In genomic region chr15:69972436-69972835, GRCh38 we compare ENCODE assay signal across 30 cellular contexts.
"Had no signal": no experiment of that assay in that cellular context is flagged by ENCODE, and none has a peak within 500 bp of the region (broad histone marks: within the 10 kb centered on the region; RNA-seq: fewer than 3 reads in every experiment).

No MANE protein-coding gene starts in this region.

- H3K4me3 ChIP-seq: ascending aorta, breast epithelium had no signal

- H3K27ac Mint-ChIP-seq: activated CD4-positive, alpha-beta memory T cell treated with anti-CD3 and anti-CD28 coated beads, Interleukin-2, amount 10 ng/mL, durations not matched to agents 7 days and 5 days; activated CD4-positive, alpha-beta T cell treated with anti-CD3 and anti-CD28 coated beads for 36 hours; activated CD4-positive, alpha-beta T cell treated with anti-CD3 and anti-CD28 coated beads, Interleukin-2, amount 10 ng/mL, durations not matched to agents 7 days and 5 days; activated CD8-positive, alpha-beta memory T cell treated with anti-CD3 and anti-CD28 coated beads, Interleukin-2, amount 10 ng/mL, durations not matched to agents 7 days and 5 days; activated CD8-positive, alpha-beta T cell treated with anti-CD3 and anti-CD28 coated beads, Interleukin-2, amount 10 ng/mL, durations not matched to agents 7 days and 5 days; activated naive CD4-positive, alpha-beta T cell treated with anti-CD3 and anti-CD28 coated beads, Interleukin-2, amount 10 ng/mL, durations not matched to agents 7 days and 5 days; activated naive CD4-positive, alpha-beta T cell treated with anti-CD3 and anti-CD28 coated beads, Interleukin-2, amount 50 U/mL, for 24 hours; activated naive CD8-positive, alpha-beta T cell; activated naive CD8-positive, alpha-beta T cell treated with anti-CD3 and anti-CD28 coated beads, Interleukin-2, amount 10 ng/mL, durations not matched to agents 7 days and 5 days; activated naive CD8-positive, alpha-beta T cell treated with anti-CD3 and anti-CD28 coated beads, Interleukin-2, amount 50 U/mL, for 24 hours; activated T-cell treated with anti-CD3 and anti-CD28 coated beads, Interleukin-2, amount 50 U/mL, for 24 hours; activated T-helper 2 cell treated with anti-CD3 and anti-CD28 coated beads, Interferon-gamma antibody, Interleukin-2, Interleukin-4, amounts not matched to agents 10 μg/mL and 5 μg/mL and 100 μg/mL, durations not matched to agents 14 hours and 24 hours and 36 hours; T-helper 1 cell treated with Interleukin-12 subunit alpha and Interleukin-12 subunit beta and Interleukin-4 antibody, amounts not matched to agents 30 μg/mL and 1 μg/mL, for 36 hours; T-helper 2 cell treated with Interferon-gamma antibody and Interleukin-4, amounts not matched to agents 5 μg/mL and 100 μg/mL, for 36 hours; WTC11 had no signal

- H3K9me3 Mint-ChIP-seq: activated CD4-positive, alpha-beta memory T cell treated with anti-CD3 and anti-CD28 coated beads, Interleukin-2, amount 10 ng/mL, durations not matched to agents 7 days and 5 days; activated CD4-positive, alpha-beta T cell treated with anti-CD3 and anti-CD28 coated beads, Interleukin-2, amount 10 ng/mL, durations not matched to agents 7 days and 5 days; activated naive CD4-positive, alpha-beta T cell treated with anti-CD3 and anti-CD28 coated beads, Interleukin-2, amount 10 ng/mL, durations not matched to agents 7 days and 5 days; activated naive CD4-positive, alpha-beta T cell treated with anti-CD3 and anti-CD28 coated beads, Interleukin-2, amount 50 U/mL, for 24 hours; activated naive CD8-positive, alpha-beta T cell treated with anti-CD3 and anti-CD28 coated beads, Interleukin-2, amount 50 U/mL, for 24 hours; activated T-cell treated with anti-CD3 and anti-CD28 coated beads, Interleukin-2, amount 50 U/mL, for 24 hours; activated T-helper 2 cell treated with anti-CD3 and anti-CD28 coated beads, Interferon-gamma antibody, Interleukin-2, Interleukin-4, amounts not matched to agents 10 μg/mL and 5 μg/mL and 100 μg/mL, durations not matched to agents 14 hours and 24 hours and 36 hours; central memory CD8-positive, alpha-beta T cell; T-helper 1 cell treated with Interleukin-12 subunit alpha and Interleukin-12 subunit beta and Interleukin-4 antibody, amounts not matched to agents 30 μg/mL and 1 μg/mL, for 36 hours; T-helper 2 cell treated with Interferon-gamma antibody and Interleukin-4, amounts not matched to agents 5 μg/mL and 100 μg/mL, for 36 hours; WTC11 had no signal

- H3K4me3 Mint-ChIP-seq: activated CD4-positive, alpha-beta memory T cell treated with anti-CD3 and anti-CD28 coated beads, Interleukin-2, amount 10 ng/mL, durations not matched to agents 7 days and 5 days; activated CD4-positive, alpha-beta T cell treated with anti-CD3 and anti-CD28 coated beads for 36 hours; activated CD4-positive, alpha-beta T cell treated with anti-CD3 and anti-CD28 coated beads, Interleukin-2, amount 10 ng/mL, durations not matched to agents 7 days and 5 days; activated CD8-positive, alpha-beta memory T cell treated with anti-CD3 and anti-CD28 coated beads, Interleukin-2, amount 10 ng/mL, durations not matched to agents 7 days and 5 days; activated CD8-positive, alpha-beta T cell treated with anti-CD3 and anti-CD28 coated beads, Interleukin-2, amount 10 ng/mL, durations not matched to agents 7 days and 5 days; activated naive CD4-positive, alpha-beta T cell treated with anti-CD3 and anti-CD28 coated beads, Interleukin-2, amount 10 ng/mL, durations not matched to agents 7 days and 5 days; activated naive CD4-positive, alpha-beta T cell treated with anti-CD3 and anti-CD28 coated beads, Interleukin-2, amount 50 U/mL, for 24 hours; activated naive CD8-positive, alpha-beta T cell; activated naive CD8-positive, alpha-beta T cell treated with anti-CD3 and anti-CD28 coated beads, Interleukin-2, amount 10 ng/mL, durations not matched to agents 7 days and 5 days; activated naive CD8-positive, alpha-beta T cell treated with anti-CD3 and anti-CD28 coated beads, Interleukin-2, amount 50 U/mL, for 24 hours; activated T-cell treated with anti-CD3 and anti-CD28 coated beads, Interleukin-2, amount 50 U/mL, for 24 hours; central memory CD8-positive, alpha-beta T cell; T-helper 1 cell treated with Interleukin-12 subunit alpha and Interleukin-12 subunit beta and Interleukin-4 antibody, amounts not matched to agents 30 μg/mL and 1 μg/mL, for 36 hours; T-helper 2 cell treated with Interferon-gamma antibody and Interleukin-4, amounts not matched to agents 5 μg/mL and 100 μg/mL, for 36 hours; WTC11 had no signal

- FAIRE-seq: TTC549 had no signal

- H3K4me1 ChIP-seq: ascending aorta, breast epithelium had no signal

- H3K9me3 ChIP-seq: ascending aorta, breast epithelium had no signal

- H3K36me3 Mint-ChIP-seq: activated CD8-positive, alpha-beta memory T cell treated with anti-CD3 and anti-CD28 coated beads, Interleukin-2, amount 10 ng/mL, durations not matched to agents 7 days and 5 days; activated naive CD4-positive, alpha-beta T cell treated with anti-CD3 and anti-CD28 coated beads, Interleukin-2, amount 10 ng/mL, durations not matched to agents 7 days and 5 days; activated naive CD4-positive, alpha-beta T cell treated with anti-CD3 and anti-CD28 coated beads, Interleukin-2, amount 50 U/mL, for 24 hours; activated naive CD8-positive, alpha-beta T cell; activated naive CD8-positive, alpha-beta T cell treated with anti-CD3 and anti-CD28 coated beads, Interleukin-2, amount 10 ng/mL, durations not matched to agents 7 days and 5 days; WTC11 had no signal

- H3K4me1 Mint-ChIP-seq: activated CD4-positive, alpha-beta memory T cell treated with anti-CD3 and anti-CD28 coated beads, Interleukin-2, amount 10 ng/mL, durations not matched to agents 7 days and 5 days; activated CD4-positive, alpha-beta T cell treated with anti-CD3 and anti-CD28 coated beads for 36 hours; activated CD4-positive, alpha-beta T cell treated with anti-CD3 and anti-CD28 coated beads, Interleukin-2, amount 10 ng/mL, durations not matched to agents 7 days and 5 days; activated naive CD4-positive, alpha-beta T cell treated with anti-CD3 and anti-CD28 coated beads, Interleukin-2, amount 10 ng/mL, durations not matched to agents 7 days and 5 days; activated naive CD4-positive, alpha-beta T cell treated with anti-CD3 and anti-CD28 coated beads, Interleukin-2, amount 50 U/mL, for 24 hours; activated naive CD8-positive, alpha-beta T cell treated with anti-CD3 and anti-CD28 coated beads, Interleukin-2, amount 50 U/mL, for 24 hours; WTC11 had no signal

- DNase-seq: activated CD4-positive, alpha-beta T cell treated with anti-CD3 and anti-CD28 coated beads for 1 hour; activated CD4-positive, CD25-positive, alpha-beta regulatory T cell; activated CD8-positive, alpha-beta memory T cell treated with anti-CD3 and anti-CD28 coated beads for 24 hours; activated CD8-positive, alpha-beta memory T cell treated with anti-CD3 and anti-CD28 coated beads, Interleukin-2, amount 50 U/mL, for 48 hours; activated effector memory CD4-positive, alpha-beta T cell treated with Interleukin-2 at 50 U/mL for 16 hours; activated gamma-delta T cell; activated naive CD8-positive, alpha-beta T cell treated with anti-CD3 and anti-CD28 coated beads, Interleukin-2, amount 10 ng/mL, durations not matched to agents 7 days and 5 days; activated T-cell treated with anti-CD3 and anti-CD28 coated beads, Interleukin-2, amount 50 U/mL, for 24 hours; amygdala; anterior cingulate cortex; cerebellar nuclear complex; T-helper 9 cell had no signal

- H3K36me3 ChIP-seq: ascending aorta, brain microvascular endothelial cell, breast epithelium had no signal

- H3K27me3 ChIP-seq: ascending aorta, breast epithelium had no signal

- H3K27ac ChIP-seq: ascending aorta, brain microvascular endothelial cell, breast epithelium had no signal
